1 cellular context compared by ENCODE assay signal in the genomic region with DNA sequence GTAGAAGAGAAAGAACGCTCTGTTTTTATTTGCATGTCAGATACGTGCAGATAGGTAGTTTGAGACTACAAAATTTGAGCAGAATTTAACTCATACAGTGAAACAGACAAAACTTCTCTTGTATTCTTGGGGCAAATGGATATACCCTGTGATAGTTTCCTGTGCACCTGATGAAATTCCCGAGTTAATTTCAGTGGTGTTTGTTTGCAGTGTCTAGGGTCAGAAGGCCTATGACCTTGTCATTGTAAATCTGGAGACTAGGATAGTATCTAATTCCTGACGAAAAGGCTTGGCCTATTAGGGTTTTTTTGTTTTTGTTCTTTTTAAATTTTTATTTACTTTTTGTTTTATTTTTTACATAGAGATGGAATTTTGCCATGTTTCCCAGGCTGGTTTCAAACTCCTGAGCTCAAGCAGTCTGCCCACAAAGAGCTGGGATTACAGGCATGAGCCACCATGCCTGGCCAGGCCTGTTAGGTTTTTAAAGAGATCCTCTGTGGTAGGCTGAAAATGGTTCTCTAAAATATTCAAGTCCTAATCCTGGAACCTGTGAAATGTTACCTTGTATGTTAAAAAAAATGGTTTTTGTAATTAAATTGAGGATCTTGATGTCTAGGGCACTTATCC.
TF ChIP-seq lines count a peak whose summit lies in the region.

No MANE protein-coding gene starts in this region.

TF ChIP-seq in HepG2, 621 proteins besides CTCF, POLR2A, EP300 and RAD21 (continued from another document and continues in another):
- TF ChIP-seq, protein P1, sequence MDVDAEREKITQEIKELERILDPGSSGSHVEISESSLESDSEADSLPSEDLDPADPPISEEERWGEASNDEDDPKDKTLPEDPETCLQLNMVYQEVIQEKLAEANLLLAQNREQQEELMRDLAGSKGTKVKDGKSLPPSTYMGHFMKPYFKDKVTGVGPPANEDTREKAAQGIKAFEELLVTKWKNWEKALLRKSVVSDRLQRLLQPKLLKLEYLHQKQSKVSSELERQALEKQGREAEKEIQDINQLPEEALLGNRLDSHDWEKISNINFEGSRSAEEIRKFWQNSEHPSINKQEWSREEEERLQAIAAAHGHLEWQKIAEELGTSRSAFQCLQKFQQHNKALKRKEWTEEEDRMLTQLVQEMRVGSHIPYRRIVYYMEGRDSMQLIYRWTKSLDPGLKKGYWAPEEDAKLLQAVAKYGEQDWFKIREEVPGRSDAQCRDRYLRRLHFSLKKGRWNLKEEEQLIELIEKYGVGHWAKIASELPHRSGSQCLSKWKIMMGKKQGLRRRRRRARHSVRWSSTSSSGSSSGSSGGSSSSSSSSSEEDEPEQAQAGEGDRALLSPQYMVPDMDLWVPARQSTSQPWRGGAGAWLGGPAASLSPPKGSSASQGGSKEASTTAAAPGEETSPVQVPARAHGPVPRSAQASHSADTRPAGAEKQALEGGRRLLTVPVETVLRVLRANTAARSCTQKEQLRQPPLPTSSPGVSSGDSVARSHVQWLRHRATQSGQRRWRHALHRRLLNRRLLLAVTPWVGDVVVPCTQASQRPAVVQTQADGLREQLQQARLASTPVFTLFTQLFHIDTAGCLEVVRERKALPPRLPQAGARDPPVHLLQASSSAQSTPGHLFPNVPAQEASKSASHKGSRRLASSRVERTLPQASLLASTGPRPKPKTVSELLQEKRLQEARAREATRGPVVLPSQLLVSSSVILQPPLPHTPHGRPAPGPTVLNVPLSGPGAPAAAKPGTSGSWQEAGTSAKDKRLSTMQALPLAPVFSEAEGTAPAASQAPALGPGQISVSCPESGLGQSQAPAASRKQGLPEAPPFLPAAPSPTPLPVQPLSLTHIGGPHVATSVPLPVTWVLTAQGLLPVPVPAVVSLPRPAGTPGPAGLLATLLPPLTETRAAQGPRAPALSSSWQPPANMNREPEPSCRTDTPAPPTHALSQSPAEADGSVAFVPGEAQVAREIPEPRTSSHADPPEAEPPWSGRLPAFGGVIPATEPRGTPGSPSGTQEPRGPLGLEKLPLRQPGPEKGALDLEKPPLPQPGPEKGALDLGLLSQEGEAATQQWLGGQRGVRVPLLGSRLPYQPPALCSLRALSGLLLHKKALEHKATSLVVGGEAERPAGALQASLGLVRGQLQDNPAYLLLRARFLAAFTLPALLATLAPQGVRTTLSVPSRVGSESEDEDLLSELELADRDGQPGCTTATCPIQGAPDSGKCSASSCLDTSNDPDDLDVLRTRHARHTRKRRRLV (CRISPR knock-in tag; IDR thresholded peaks at IDR 0.05): no peak
- TF ChIP-seq ZIK1 (CRISPR knock-in tag; IDR thresholded peaks at IDR 0.05; ENCODE audit: borderline replicate concordance, low read depth): no peak
- no peak for TF ChIP-seq RBFOX2 (IDR thresholded peaks at IDR 0.05; ENCODE audit: low read depth, low read length)
- TF ChIP-seq, protein P2, sequence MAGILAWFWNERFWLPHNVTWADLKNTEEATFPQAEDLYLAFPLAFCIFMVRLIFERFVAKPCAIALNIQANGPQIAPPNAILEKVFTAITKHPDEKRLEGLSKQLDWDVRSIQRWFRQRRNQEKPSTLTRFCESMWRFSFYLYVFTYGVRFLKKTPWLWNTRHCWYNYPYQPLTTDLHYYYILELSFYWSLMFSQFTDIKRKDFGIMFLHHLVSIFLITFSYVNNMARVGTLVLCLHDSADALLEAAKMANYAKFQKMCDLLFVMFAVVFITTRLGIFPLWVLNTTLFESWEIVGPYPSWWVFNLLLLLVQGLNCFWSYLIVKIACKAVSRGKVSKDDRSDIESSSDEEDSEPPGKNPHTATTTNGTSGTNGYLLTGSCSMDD (CRISPR knock-in tag; IDR thresholded peaks at IDR 0.05): no peak
- TF ChIP-seq CBX5 (CRISPR knock-in tag; IDR thresholded peaks at IDR 0.05; ENCODE audit: borderline replicate concordance): no peak
- TF ChIP-seq ZSCAN21 (CRISPR knock-in tag; IDR thresholded peaks at IDR 0.05; ENCODE audit: borderline replicate concordance): no peak
- no peak for TF ChIP-seq ZNF234 (CRISPR knock-in tag; conservative IDR thresholded peaks at IDR 0.05)
- TF ChIP-seq, protein P3, sequence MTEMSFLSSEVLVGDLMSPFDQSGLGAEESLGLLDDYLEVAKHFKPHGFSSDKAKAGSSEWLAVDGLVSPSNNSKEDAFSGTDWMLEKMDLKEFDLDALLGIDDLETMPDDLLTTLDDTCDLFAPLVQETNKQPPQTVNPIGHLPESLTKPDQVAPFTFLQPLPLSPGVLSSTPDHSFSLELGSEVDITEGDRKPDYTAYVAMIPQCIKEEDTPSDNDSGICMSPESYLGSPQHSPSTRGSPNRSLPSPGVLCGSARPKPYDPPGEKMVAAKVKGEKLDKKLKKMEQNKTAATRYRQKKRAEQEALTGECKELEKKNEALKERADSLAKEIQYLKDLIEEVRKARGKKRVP (CRISPR knock-in tag; IDR thresholded peaks at IDR 0.05): peak in 1 of 2 experiments; percentile 98; a peak in 2 of 4 replicates
- TF ChIP-seq, protein P4, sequence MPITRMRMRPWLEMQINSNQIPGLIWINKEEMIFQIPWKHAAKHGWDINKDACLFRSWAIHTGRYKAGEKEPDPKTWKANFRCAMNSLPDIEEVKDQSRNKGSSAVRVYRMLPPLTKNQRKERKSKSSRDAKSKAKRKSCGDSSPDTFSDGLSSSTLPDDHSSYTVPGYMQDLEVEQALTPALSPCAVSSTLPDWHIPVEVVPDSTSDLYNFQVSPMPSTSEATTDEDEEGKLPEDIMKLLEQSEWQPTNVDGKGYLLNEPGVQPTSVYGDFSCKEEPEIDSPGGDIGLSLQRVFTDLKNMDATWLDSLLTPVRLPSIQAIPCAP (CRISPR knock-in tag; IDR thresholded peaks at IDR 0.05; ENCODE audit: low read depth): no peak
- TF ChIP-seq BRD4 (CRISPR knock-in tag; IDR thresholded peaks at IDR 0.05): no peak
- no peak for TF ChIP-seq RORA (CRISPR knock-in tag; IDR thresholded peaks at IDR 0.05)
- TF ChIP-seq, protein P5, sequence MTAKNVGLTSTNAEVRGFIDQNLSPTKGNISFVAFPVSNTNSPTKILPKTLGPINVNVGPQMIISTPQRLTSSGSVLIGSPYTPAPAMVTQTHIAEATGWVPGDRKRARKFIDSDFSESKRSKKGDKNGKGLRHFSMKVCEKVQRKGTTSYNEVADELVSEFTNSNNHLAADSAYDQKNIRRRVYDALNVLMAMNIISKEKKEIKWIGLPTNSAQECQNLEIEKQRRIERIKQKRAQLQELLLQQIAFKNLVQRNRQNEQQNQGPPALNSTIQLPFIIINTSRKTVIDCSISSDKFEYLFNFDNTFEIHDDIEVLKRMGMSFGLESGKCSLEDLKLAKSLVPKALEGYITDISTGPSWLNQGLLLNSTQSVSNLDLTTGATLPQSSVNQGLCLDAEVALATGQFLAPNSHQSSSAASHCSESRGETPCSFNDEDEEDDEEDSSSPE (CRISPR knock-in tag; IDR thresholded peaks at IDR 0.05): no peak
- TF ChIP-seq MAFG (CRISPR knock-in tag; IDR thresholded peaks at IDR 0.05): no peak
- no peak for TF ChIP-seq XRCC5 (optimal IDR thresholded peaks at IDR 0.05; ENCODE audit: low read length)
- TF ChIP-seq JUNB (CRISPR knock-in tag; IDR thresholded peaks at IDR 0.05; ENCODE audit: borderline replicate concordance): no peak
- TF ChIP-seq ZNF263 (CRISPR knock-in tag; IDR thresholded peaks at IDR 0.05): no peak
- TF ChIP-seq, protein P6, sequence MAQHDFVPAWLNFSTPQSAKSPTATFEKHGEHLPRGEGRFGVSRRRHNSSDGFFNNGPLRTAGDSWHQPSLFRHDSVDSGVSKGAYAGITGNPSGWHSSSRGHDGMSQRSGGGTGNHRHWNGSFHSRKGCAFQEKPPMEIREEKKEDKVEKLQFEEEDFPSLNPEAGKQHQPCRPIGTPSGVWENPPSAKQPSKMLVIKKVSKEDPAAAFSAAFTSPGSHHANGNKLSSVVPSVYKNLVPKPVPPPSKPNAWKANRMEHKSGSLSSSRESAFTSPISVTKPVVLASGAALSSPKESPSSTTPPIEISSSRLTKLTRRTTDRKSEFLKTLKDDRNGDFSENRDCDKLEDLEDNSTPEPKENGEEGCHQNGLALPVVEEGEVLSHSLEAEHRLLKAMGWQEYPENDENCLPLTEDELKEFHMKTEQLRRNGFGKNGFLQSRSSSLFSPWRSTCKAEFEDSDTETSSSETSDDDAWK (CRISPR knock-in tag; IDR thresholded peaks at IDR 0.05): no peak
- no peak for TF ChIP-seq ONECUT2 (CRISPR knock-in tag; IDR thresholded peaks at IDR 0.05)
- TF ChIP-seq ZNF17 (CRISPR knock-in tag; IDR thresholded peaks at IDR 0.05): no peak
- no peak for TF ChIP-seq CREB1 (IDR thresholded peaks at IDR 0.05)
- TF ChIP-seq CREB1 (CRISPR knock-in tag; IDR thresholded peaks at IDR 0.05): no peak
- TF ChIP-seq IRF2 (CRISPR knock-in tag; IDR thresholded peaks at IDR 0.05): 0 out of 2 replicates have a peak, but pooled peaks have one; percentile 18
- TF ChIP-seq SMARCC2 (IDR thresholded peaks at IDR 0.05): no peak
- no peak for TF ChIP-seq ZFAT (CRISPR knock-in tag; conservative IDR thresholded peaks at IDR 0.05)
- TF ChIP-seq EHMT2 (IDR thresholded peaks at IDR 0.05; ENCODE audit: borderline replicate concordance, low read depth, low read length): no peak
- no peak for TF ChIP-seq ADNP (CRISPR knock-in tag; IDR thresholded peaks at IDR 0.05)
- no peak for TF ChIP-seq AHR (CRISPR knock-in tag; IDR thresholded peaks at IDR 0.05)
- no peak for TF ChIP-seq AGO1 (IDR thresholded peaks at IDR 0.05; ENCODE audit: low read depth, low read length, poor library complexity, severe bottlenecking)
- no peak for TF ChIP-seq ZNF570 (CRISPR knock-in tag; IDR thresholded peaks at IDR 0.05; ENCODE audit: borderline replicate concordance)
- peak; percentile 32 for TF ChIP-seq ISL2 (CRISPR knock-in tag; IDR thresholded peaks at IDR 0.05)
- TF ChIP-seq ZNF432 (CRISPR knock-in tag; IDR thresholded peaks at IDR 0.05; ENCODE audit: borderline replicate concordance): no peak
- TF ChIP-seq FOXK1 (CRISPR knock-in tag; IDR thresholded peaks at IDR 0.05; ENCODE audit: borderline replicate concordance, low read depth): peak; percentile 62; the same call in 1 of the 2 replicates
- TF ChIP-seq SSRP1 (CRISPR knock-in tag; IDR thresholded peaks at IDR 0.05): no peak
- TF ChIP-seq, protein P7, sequence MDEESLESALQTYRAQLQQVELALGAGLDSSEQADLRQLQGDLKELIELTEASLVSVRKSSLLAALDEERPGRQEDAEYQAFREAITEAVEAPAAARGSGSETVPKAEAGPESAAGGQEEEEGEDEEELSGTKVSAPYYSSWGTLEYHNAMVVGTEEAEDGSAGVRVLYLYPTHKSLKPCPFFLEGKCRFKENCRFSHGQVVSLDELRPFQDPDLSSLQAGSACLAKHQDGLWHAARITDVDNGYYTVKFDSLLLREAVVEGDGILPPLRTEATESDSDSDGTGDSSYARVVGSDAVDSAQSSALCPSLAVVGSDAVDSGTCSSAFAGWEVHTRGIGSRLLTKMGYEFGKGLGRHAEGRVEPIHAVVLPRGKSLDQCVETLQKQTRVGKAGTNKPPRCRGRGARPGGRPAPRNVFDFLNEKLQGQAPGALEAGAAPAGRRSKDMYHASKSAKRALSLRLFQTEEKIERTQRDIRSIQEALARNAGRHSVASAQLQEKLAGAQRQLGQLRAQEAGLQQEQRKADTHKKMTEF (CRISPR knock-in tag; IDR thresholded peaks at IDR 0.05): no peak
- TF ChIP-seq ZNF256 (CRISPR knock-in tag; conservative IDR thresholded peaks at IDR 0.05): no peak
- TF ChIP-seq, protein P8, sequence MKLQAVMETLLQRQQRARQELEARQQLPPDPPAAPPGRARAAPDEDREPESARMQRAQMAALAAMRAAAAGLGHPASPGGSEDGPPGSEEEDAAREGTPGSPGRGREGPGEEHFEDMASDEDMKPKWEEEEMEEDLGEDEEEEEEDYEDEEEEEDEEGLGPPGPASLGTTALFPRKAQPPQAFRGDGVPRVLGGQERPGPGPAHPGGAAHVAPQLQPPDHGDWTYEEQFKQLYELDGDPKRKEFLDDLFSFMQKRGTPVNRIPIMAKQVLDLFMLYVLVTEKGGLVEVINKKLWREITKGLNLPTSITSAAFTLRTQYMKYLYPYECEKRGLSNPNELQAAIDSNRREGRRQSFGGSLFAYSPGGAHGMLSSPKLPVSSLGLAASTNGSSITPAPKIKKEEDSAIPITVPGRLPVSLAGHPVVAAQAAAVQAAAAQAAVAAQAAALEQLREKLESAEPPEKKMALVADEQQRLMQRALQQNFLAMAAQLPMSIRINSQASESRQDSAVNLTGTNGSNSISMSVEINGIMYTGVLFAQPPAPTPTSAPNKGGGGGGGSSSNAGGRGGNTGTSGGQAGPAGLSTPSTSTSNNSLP (IDR thresholded peaks at IDR 0.05; ENCODE audit: low read depth, low read length): no peak
- TF ChIP-seq KMT2B (CRISPR knock-in tag; IDR thresholded peaks at IDR 0.05): no peak; the same call in 1 of the 2 replicates
- no peak for TF ChIP-seq ZNF460 (CRISPR knock-in tag; IDR thresholded peaks at IDR 0.05; ENCODE audit: borderline replicate concordance)
- TF ChIP-seq ZNF343 (CRISPR knock-in tag; IDR thresholded peaks at IDR 0.05): no peak
- no peak for TF ChIP-seq ZNF619 (CRISPR knock-in tag; IDR thresholded peaks at IDR 0.05)
- peak; percentile 82 to 92; a peak in 3 of 4 replicates for TF ChIP-seq NR2F1 (CRISPR knock-in tag; IDR thresholded peaks at IDR 0.05)
- TF ChIP-seq ZKSCAN1 (IDR thresholded peaks at IDR 0.05; ENCODE audit: low read length): no peak
- TF ChIP-seq SATB2 (CRISPR knock-in tag; IDR thresholded peaks at IDR 0.05): no peak
- TF ChIP-seq, protein P9, sequence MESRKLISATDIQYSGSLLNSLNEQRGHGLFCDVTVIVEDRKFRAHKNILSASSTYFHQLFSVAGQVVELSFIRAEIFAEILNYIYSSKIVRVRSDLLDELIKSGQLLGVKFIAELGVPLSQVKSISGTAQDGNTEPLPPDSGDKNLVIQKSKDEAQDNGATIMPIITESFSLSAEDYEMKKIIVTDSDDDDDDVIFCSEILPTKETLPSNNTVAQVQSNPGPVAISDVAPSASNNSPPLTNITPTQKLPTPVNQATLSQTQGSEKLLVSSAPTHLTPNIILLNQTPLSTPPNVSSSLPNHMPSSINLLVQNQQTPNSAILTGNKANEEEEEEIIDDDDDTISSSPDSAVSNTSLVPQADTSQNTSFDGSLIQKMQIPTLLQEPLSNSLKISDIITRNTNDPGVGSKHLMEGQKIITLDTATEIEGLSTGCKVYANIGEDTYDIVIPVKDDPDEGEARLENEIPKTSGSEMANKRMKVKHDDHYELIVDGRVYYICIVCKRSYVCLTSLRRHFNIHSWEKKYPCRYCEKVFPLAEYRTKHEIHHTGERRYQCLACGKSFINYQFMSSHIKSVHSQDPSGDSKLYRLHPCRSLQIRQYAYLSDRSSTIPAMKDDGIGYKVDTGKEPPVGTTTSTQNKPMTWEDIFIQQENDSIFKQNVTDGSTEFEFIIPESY (CRISPR knock-in tag; IDR thresholded peaks at IDR 0.05): no peak
- TF ChIP-seq, protein P10, sequence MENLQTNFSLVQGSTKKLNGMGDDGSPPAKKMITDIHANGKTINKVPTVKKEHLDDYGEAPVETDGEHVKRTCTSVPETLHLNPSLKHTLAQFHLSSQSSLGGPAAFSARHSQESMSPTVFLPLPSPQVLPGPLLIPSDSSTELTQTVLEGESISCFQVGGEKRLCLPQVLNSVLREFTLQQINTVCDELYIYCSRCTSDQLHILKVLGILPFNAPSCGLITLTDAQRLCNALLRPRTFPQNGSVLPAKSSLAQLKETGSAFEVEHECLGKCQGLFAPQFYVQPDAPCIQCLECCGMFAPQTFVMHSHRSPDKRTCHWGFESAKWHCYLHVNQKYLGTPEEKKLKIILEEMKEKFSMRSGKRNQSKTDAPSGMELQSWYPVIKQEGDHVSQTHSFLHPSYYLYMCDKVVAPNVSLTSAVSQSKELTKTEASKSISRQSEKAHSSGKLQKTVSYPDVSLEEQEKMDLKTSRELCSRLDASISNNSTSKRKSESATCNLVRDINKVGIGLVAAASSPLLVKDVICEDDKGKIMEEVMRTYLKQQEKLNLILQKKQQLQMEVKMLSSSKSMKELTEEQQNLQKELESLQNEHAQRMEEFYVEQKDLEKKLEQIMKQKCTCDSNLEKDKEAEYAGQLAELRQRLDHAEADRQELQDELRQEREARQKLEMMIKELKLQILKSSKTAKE (CRISPR knock-in tag; IDR thresholded peaks at IDR 0.05; ENCODE audit: borderline replicate concordance): no peak
- TF ChIP-seq KAT8 (CRISPR knock-in tag; IDR thresholded peaks at IDR 0.05): peak; percentile 37; the same call in 1 of the 2 replicates
- no peak for TF ChIP-seq MEIS1 (CRISPR knock-in tag; IDR thresholded peaks at IDR 0.05; ENCODE audit: borderline replicate concordance)
- TF ChIP-seq BCL6 (CRISPR knock-in tag; IDR thresholded peaks at IDR 0.05): peak; percentile 27; the same call in 1 of the 2 replicates
